ENCODE assay signal across 15 cellular contexts in genomic region chrX:53116101-53116500, GRCh38. TPM values are rescaled to one million over a fixed set of nuclear protein-coding genes. Genes with fewer than 3 reads are reported as not detected.
DNase-seq lines count a peak whose midpoint lies in the region; ATAC-seq and TF ChIP-seq lines count a peak whose summit lies in the region.
"Had no signal": no experiment of that assay in that cellular context is flagged by ENCODE, and none has a peak within 500 bp of the region (broad histone marks: within the 10 kb centered on the region; RNA-seq: fewer than 3 reads in every experiment).

No MANE protein-coding gene starts in this region.

- peak overlapping the region in 5 of 12 donors; percentile 10 to 39 (median 21) for H3K4me3 ChIP-seq in heart left ventricle
- peak overlapping the region in 2 of 4 donors; percentile 15 to 26 for H3K4me3 ChIP-seq in sigmoid colon
- H3K4me3 ChIP-seq: lower lobe of right lung, upper lobe of right lung had no signal

- peaks cover 7% of the 10 kb centered on the region for H3K36me3 Mint-ChIP-seq in Calu3 (ENCODE audit: insufficient read depth, unreplicated experiment)

- WGBS in heart left ventricle, 4 donors = 33 to 61% (median 50%) methylated on average over 3 of the region's 3 CpGs
- WGBS in sigmoid colon, 2 donors = 15 to 49% methylated on average over 3 of the region's 3 CpGs

- CTCF ChIA-PET in Calu3 (lab: Charles Lee) = no interaction called here

- H3K9me3 ChIP-seq in heart left ventricle = no peaks in the 10 kb centered on the region
- no peaks in the 10 kb centered on the region for H3K9me3 ChIP-seq in sigmoid colon
- H3K9me3 ChIP-seq: lower lobe of right lung, upper lobe of right lung had no signal

- H3K27me3 Mint-ChIP-seq in Calu3 (ENCODE audit: unreplicated experiment) = no peaks in the 10 kb centered on the region

- TF ChIP-seq EP300 in sigmoid colon (IDR thresholded peaks at IDR 0.05) = no peak

- no TSS peak for BruUV-seq in Calu3 (replicated peaks; lab: Mats Ljungman, UMichigan)

- no peak overlapping the region for H3K4me3 Mint-ChIP-seq in Calu3 (ENCODE audit: low read depth, unreplicated experiment)

- DNase-seq in amniotic epithelial cell (ENCODE audit: low read depth) = peak; percentile 46
- no peak for DNase-seq in heart left ventricle
- DNase-seq in sigmoid colon = no peak
- DNase-seq in Calu3 = no peak
- DNase-seq in SKM-1 treated with dmso at 0.1 percent for 144 hours (lab: John Stamatoyannopoulos, UW; ENCODE audit: unreplicated experiment) = no peak
- DNase-seq in NCI-H2081 (lab: John Stamatoyannopoulos, UW) = no peak
- DNase-seq: activated effector memory CD4-positive, alpha-beta T cell treated with Interleukin-2 at 50 U/mL for 16 hours; COR-L47; lower lobe of right lung; NCI-H82; stimulated activated CD4-positive, alpha-beta T cell treated with anti-CD3 and anti-CD28 coated beads, Interleukin-4, amount 100 ng/mL, for 1 hour; upper lobe of right lung; WERI-Rb-1 had no signal

- H3K27ac ChIP-seq in heart left ventricle (peak overlapping the region in 9 of 12 donors; percentile 20 to 63 (median 49)), sigmoid colon (peak overlapping the region; percentile 37 to 79 (median 75))
- H3K27ac ChIP-seq: lower lobe of right lung, upper lobe of right lung, WERI-Rb-1 had no signal

- H3K36me3 ChIP-seq in heart left ventricle (no peaks in the 10 kb centered on the region), sigmoid colon (no peaks in the 10 kb centered on the region)
- H3K36me3 ChIP-seq: lower lobe of right lung, upper lobe of right lung, WERI-Rb-1 had no signal

- ATAC-seq in GM21717 (IDR thresholded peaks at IDR 0.05; ENCODE audit: unreplicated experiment) = peak; percentile 71
- ATAC-seq in heart left ventricle = peak; percentile 15 to 85 (median 79)
- no peak for ATAC-seq in GM21367 (IDR thresholded peaks at IDR 0.05; ENCODE audit: unreplicated experiment)
- ATAC-seq: upper lobe of right lung had no signal

- no peak overlapping the region for H3K27ac Mint-ChIP-seq in Calu3 (ENCODE audit: unreplicated experiment)

- TF ChIP-seq POLR2A in heart left ventricle (IDR thresholded peaks at IDR 0.05) (no peak), sigmoid colon (IDR thresholded peaks at IDR 0.05) (no peak)

- H3K9me3 Mint-ChIP-seq in Calu3 (ENCODE audit: low read depth, unreplicated experiment) = no peaks in the 10 kb centered on the region

- intact Hi-C loops in heart left ventricle (cut with DNase I) = no loop called here
- intact Hi-C loops in sigmoid colon (cut with DNase I) = no loop called here
- intact Hi-C loops in Calu3 (cut with micrococcal nuclease; ENCODE audit: unreplicated experiment) = no loop called here

- TF ChIP-seq CTCF in heart left ventricle (IDR thresholded peaks at IDR 0.05) (no peak), sigmoid colon (IDR thresholded peaks at IDR 0.05) (no peak), Calu3 (IDR thresholded peaks at IDR 0.05; ENCODE audit: unreplicated experiment) (no peak)

- H3K4me1 ChIP-seq in heart left ventricle (peaks cover 0 to 9% (median 2%) of the 10 kb centered on the region in 12 donors), sigmoid colon (peaks cover 0 to 13% (median 9%) of the 10 kb centered on the region in 4 donors)
- H3K4me1 ChIP-seq: lower lobe of right lung, upper lobe of right lung had no signal

- no peaks in the 10 kb centered on the region for H3K4me1 Mint-ChIP-seq in Calu3 (ENCODE audit: low read depth, unreplicated experiment)

- H3K27me3 ChIP-seq in heart left ventricle (peaks cover 0 to 3% (median 0%) of the 10 kb centered on the region in 9 donors), sigmoid colon (no peaks in the 10 kb centered on the region)
- H3K27me3 ChIP-seq: upper lobe of right lung had no signal

RNA-seq across cellular contexts. Expression of gene KANTR, which starts 22.2 kb away (rescaled TPM):
- total RNA-seq in heart left ventricle (1 to 10 TPM; 2.5 to 9.2 (median 6.4) TPM), sigmoid colon (10 to 100 TPM; 15.7 to 26.6 (median 15.9) TPM), Calu3 (2022) (14.5 and 18.2 TPM in 2 replicates)
- polyA plus RNA-seq in heart left ventricle (1 to 10 TPM; 2.5 to 5.9 TPM), sigmoid colon (1 to 10 TPM in 1 of 3 donors, under 1 TPM in 2; 0.46 to 6.0 (median 0.60) TPM)

RNA-seq across cellular contexts. Expression of gene TSPYL2, which starts 33.9 kb away (rescaled TPM):
- total RNA-seq in heart left ventricle (10 to 100 TPM; 17.7 to 72.0 (median 26.2) TPM), sigmoid colon (100 to 1,000 TPM in 1 of 4 donors, 10 to 100 TPM in 3; 50.3 to 109 (median 71.6) TPM), Calu3 (2022) (18.8 and 19.9 TPM in 2 replicates)
- polyA plus RNA-seq in heart left ventricle (100 to 1,000 TPM in 1 of 2 donors, 10 to 100 TPM in 1; 29.7 to 167 TPM), sigmoid colon (10 to 100 TPM in 1 of 3 donors, 1 to 10 TPM in 2; 2.5 to 25.8 (median 6.6) TPM)
